7 cellular contexts compared by ENCODE assay signal in genomic region chr16:1705324-1705687, GRCh38. TPM values are rescaled to one million over a fixed set of nuclear protein-coding genes. Genes with fewer than 3 reads are reported as not detected.
DNase-seq lines count a peak whose midpoint lies in the region; ATAC-seq and TF ChIP-seq lines count a peak whose summit lies in the region.
"Not testable (repeated sequence)": the region's sequence is repeated elsewhere in the genome, so short reads cannot be mapped to it uniquely, and the experiment has no call there.

No MANE protein-coding gene starts in this region.

- not testable (repeated sequence) for TF ChIP-seq POLR2A in IMR-90 (IDR thresholded peaks at IDR 0.05; ENCODE audit: low read depth, low read length)

- H3K36me3 ChIP-seq in IMR-90 (ENCODE audit: control insufficient read depth, insufficient read depth, low read length); SJCRH30: not testable (repeated sequence)
- H3K36me3 ChIP-seq in skeletal muscle tissue (ENCODE audit: control insufficient read depth in 3 of 3, insufficient read depth in 3 of 3, low read length in 3 of 3) = peaks cover 6 to 16% (median 15%) of the 10 kb centered on the region in 3 donors

- H4K91ac ChIP-seq in IMR-90 (ENCODE audit: insufficient read depth, low read depth, low read length) = peak overlapping the region; percentile 83

- DNase-seq in IMR-90; SJCRH30; memory B cell (ENCODE audit: low spot score in 2 of 2): not testable (repeated sequence)
- DNase-seq in activated naive CD8-positive, alpha-beta T cell treated with anti-CD3 and anti-CD28 coated beads, Interleukin-2, amount 50 U/mL, for 24 hours = peak; percentile 13
- peak; percentile 53 for DNase-seq in fibroblast of gingiva (ENCODE audit: low read depth)

- H2BK15ac ChIP-seq in IMR-90 (ENCODE audit: low read depth, low read length) = not testable (repeated sequence)

- H3K4me1 ChIP-seq in IMR-90 (ENCODE audit: control insufficient read depth, insufficient read depth, low read length) = peaks cover 14% of the 10 kb centered on the region
- H3K4me1 ChIP-seq in SJCRH30 = not testable (repeated sequence)
- H3K4me1 ChIP-seq in skeletal muscle tissue (ENCODE audit: control insufficient read depth in 3 of 3, insufficient read depth in 3 of 3, low read length in 3 of 3) = peaks cover 26 to 37% (median 26%) of the 10 kb centered on the region in 3 donors

- H3K27me3 ChIP-seq in IMR-90 (ENCODE audit: control insufficient read depth, insufficient read depth, low read length); SJCRH30; skeletal muscle tissue (ENCODE audit: control insufficient read depth in 3 of 3, insufficient read depth in 3 of 3, low read length in 3 of 3): not testable (repeated sequence)

- H3K9me1 ChIP-seq in IMR-90 (ENCODE audit: insufficient read depth, low read length) = peaks cover 20% of the 10 kb centered on the region; the same call in 1 of the 2 replicates

- H3K56ac ChIP-seq in IMR-90 (ENCODE audit: extremely low read depth, insufficient read depth, low read length) = peak overlapping the region; percentile 84

- H3K27ac ChIP-seq in IMR-90 (ENCODE audit: insufficient read depth, low read length) = peak overlapping the region; percentile 78
- peak overlapping the region; percentile 56 for H3K27ac ChIP-seq in SJCRH30
- peak overlapping the region; percentile 78 for H3K27ac ChIP-seq in skeletal muscle tissue (ENCODE audit: low read depth, low read length)

- H3K4me3 ChIP-seq in IMR-90 (ENCODE audit: insufficient read depth, low read depth, low read length) = peak overlapping the region; percentile 94
- H3K4me3 ChIP-seq in SJCRH30 = peak overlapping the region; percentile 85
- H3K4me3 ChIP-seq in skeletal muscle tissue (ENCODE audit: low read length in 3 of 3) = peak overlapping the region; percentile 93 to 99 (median 95)

- intact Hi-C loops in IMR-90 (cut with micrococcal nuclease) = loop anchor here (5.0 kb wide), 2 partner anchors 93 to 213 kb away; partner anchors contain the start of genes CRAMP1, IFT140 and TELO2

- peak overlapping the region; percentile 63 to 100 for H4K8ac ChIP-seq in IMR-90 (ENCODE audit: low read depth in 2 of 2, low read length in 2 of 2)

- H2AK5ac ChIP-seq in IMR-90 (ENCODE audit: low read depth, low read length) = peak overlapping the region; percentile 72

- not testable (repeated sequence) for H3K27me3 Mint-ChIP-seq in activated naive CD8-positive, alpha-beta T cell treated with anti-CD3 and anti-CD28 coated beads, Interleukin-2, amount 50 U/mL, for 24 hours; memory B cell

- H4K5ac ChIP-seq in IMR-90 (ENCODE audit: low read depth, low read length) = peak overlapping the region; percentile 53

- H3K9ac ChIP-seq in IMR-90 (ENCODE audit: low read depth, low read length) (peak overlapping the region; percentile 76), skeletal muscle tissue (ENCODE audit: low read depth in 1 of 3, low read length in 3 of 3) (peak overlapping the region; percentile 81 to 96 (median 95))

- not testable (repeated sequence) for TF ChIP-seq RAD21 in IMR-90 (IDR thresholded peaks at IDR 0.05; ENCODE audit: low read length)

- TSS peak; percentile 73 for BruUV-seq in IMR-90 (replicated peaks; lab: Mats Ljungman, UMichigan)

- peak overlapping the region; percentile 96 for H2AFZ ChIP-seq in IMR-90 (replicated peaks; ENCODE audit: low read length, poor library complexity)

- H2BK20ac ChIP-seq in IMR-90 (ENCODE audit: low read depth, low read length) = not testable (repeated sequence)

- H3K36me3 Mint-ChIP-seq in activated naive CD8-positive, alpha-beta T cell treated with anti-CD3 and anti-CD28 coated beads, Interleukin-2, amount 50 U/mL, for 24 hours (ENCODE audit: low read depth) = peaks cover 15% of the 10 kb centered on the region
- H3K36me3 Mint-ChIP-seq in memory B cell = not testable (repeated sequence)

- 6% methylated on average over 7 of the region's 16 CpGs; no CpG with 5 or more reads in 1 of the 2 experiments for WGBS in IMR-90 (ENCODE audit: extremely low coverage in 2 of 2, insufficient read length in 1 of 2), 2 experiments

- H3K4me1 Mint-ChIP-seq in activated naive CD8-positive, alpha-beta T cell treated with anti-CD3 and anti-CD28 coated beads, Interleukin-2, amount 50 U/mL, for 24 hours = peaks cover 37% of the 10 kb centered on the region
- H3K4me1 Mint-ChIP-seq in memory B cell = not testable (repeated sequence)

- dilution Hi-C loops in IMR-90 (cut with HindIII; ENCODE audit: low sequenced_read_pairs, unreplicated experiment) = not testable (repeated sequence)

- peak overlapping the region; percentile 96 for H3K14ac ChIP-seq in IMR-90 (replicated peaks; ENCODE audit: low read depth, low read length)

- ATAC-seq in GM18909 (IDR thresholded peaks at IDR 0.05; ENCODE audit: poor library complexity, unreplicated experiment) = peak; percentile 2
- ATAC-seq in IMR-90 (ENCODE audit: low read depth) = peak; percentile 4
- ATAC-seq in activated naive CD8-positive, alpha-beta T cell treated with anti-CD3 and anti-CD28 coated beads, Interleukin-2, amount 50 U/mL, for 24 hours = peak; percentile 13
- ATAC-seq in memory B cell (ENCODE audit: low read depth) = peak; percentile 17

- H4K20me1 ChIP-seq in IMR-90 (ENCODE audit: insufficient read depth, low read length) = peaks cover 39% of the 10 kb centered on the region

- peak overlapping the region; percentile 92 for H3K27ac Mint-ChIP-seq in activated naive CD8-positive, alpha-beta T cell treated with anti-CD3 and anti-CD28 coated beads, Interleukin-2, amount 50 U/mL, for 24 hours
- H3K27ac Mint-ChIP-seq in memory B cell = peak overlapping the region; percentile 94

- TF ChIP-seq CTCF in IMR-90 (conservative IDR thresholded peaks at IDR 0.05; ENCODE audit: low read depth, low read length) = not testable (repeated sequence)

- H2AK9ac ChIP-seq in IMR-90 (replicated peaks; ENCODE audit: low read depth, low read length, poor library complexity) = peak overlapping the region; percentile 95

- in situ Hi-C loops in IMR-90 (cut with MboI; ENCODE audit: low sequenced_read_pairs) = not testable (repeated sequence)

- peak overlapping the region; percentile 61; the same call in 1 of the 2 replicates for H2BK120ac ChIP-seq in IMR-90 (ENCODE audit: low read depth, low read length)

- CTCF ChIA-PET in IMR-90 (lab: Yijun Ruan, JAX) = interaction anchor here (0.6 to 1.3 kb wide), 5 partner anchors 14 to 68 kb away, joined by 3 to 7 read pairs (median 5); partner anchors contain the start of genes EME2 and MRPS34

- peak overlapping the region; percentile 94 for H3K4ac ChIP-seq in IMR-90 (ENCODE audit: low read depth, low read length)

- peak overlapping the region; percentile 94 for H3K4me3 Mint-ChIP-seq in activated naive CD8-positive, alpha-beta T cell treated with anti-CD3 and anti-CD28 coated beads, Interleukin-2, amount 50 U/mL, for 24 hours
- H3K4me3 Mint-ChIP-seq in memory B cell = peak overlapping the region; percentile 94

- peak overlapping the region; percentile 70 for H2BK5ac ChIP-seq in IMR-90 (ENCODE audit: low read depth, low read length, poor library complexity, severe bottlenecking)

- not testable (repeated sequence) for H3K9me3 ChIP-seq in IMR-90 (ENCODE audit: control insufficient read depth, insufficient read depth, low read length); SJCRH30 (replicated peaks); skeletal muscle tissue (ENCODE audit: control insufficient read depth in 3 of 3, low read length in 3 of 3)

- H3K4me2 ChIP-seq in IMR-90 (ENCODE audit: low read depth, low read length) = peak overlapping the region; percentile 67

- peak overlapping the region; percentile 91 for H3K23ac ChIP-seq in IMR-90 (ENCODE audit: low read depth, low read length)

- H3K18ac ChIP-seq in IMR-90 (ENCODE audit: low read depth, low read length) = not testable (repeated sequence)

- peaks cover 7 to 52% of the 10 kb centered on the region in 2 experiments; a peak in 3 of 4 replicates for H3K79me1 ChIP-seq in IMR-90 (ENCODE audit: low read depth in 1 of 2, low read length in 2 of 2)

- H3K9me3 Mint-ChIP-seq in activated naive CD8-positive, alpha-beta T cell treated with anti-CD3 and anti-CD28 coated beads, Interleukin-2, amount 50 U/mL, for 24 hours; memory B cell: not testable (repeated sequence)

- POLR2A ChIA-PET in IMR-90 (lab: Charles Lee; ENCODE audit: unreplicated experiment) = interaction anchor here (0.9 kb wide), 1 partner anchor 25 kb away, joined by 10 read pairs; no protein-coding TSS in a partner anchor

TF ChIP-seq in IMR-90, 13 proteins besides CTCF, POLR2A, EP300 and RAD21:
- 0 out of 2 replicates have a peak, but pooled peaks have one; percentile 11 for TF ChIP-seq MXI1 (IDR thresholded peaks at IDR 0.05; ENCODE audit: borderline replicate concordance, low read depth, low read length)
TF ChIP-seq in IMR-90: peak in this region for 1; not testable (repeated sequence) for 12.

RNA-seq across cellular contexts. Expression of gene MAPK8IP3, which starts 0.7 kb away (rescaled TPM):
- total RNA-seq in IMR-90 (2012; rRNA removed) = 15.6 and 17.0 TPM in 2 replicates
- 69.1 and 73.0 TPM in 2 replicates for polyA plus RNA-seq in IMR-90 (2012; rRNA removed)
- polyA plus RNA-seq in IMR-90 (2012; cell fraction: cytosol; rRNA removed) = 25.0 and 27.7 TPM in 2 replicates
- polyA plus RNA-seq in IMR-90 (2012; cell fraction: nucleus; rRNA removed; ENCODE audit: low replicate concordance) = 694 and 1,175 TPM in 2 replicates
- 24.7 and 34.7 TPM in 2 replicates for total RNA-seq in SJCRH30 (2014; rRNA removed; shearing (Covaris generic))
- total RNA-seq in skeletal muscle tissue = 28.7 TPM

RNA-seq across cellular contexts. Expression of gene JPT2, which starts 27.2 kb away (rescaled TPM):
- total RNA-seq in IMR-90 (2012; rRNA removed) (40.0 and 48.0 TPM in 2 replicates), skeletal muscle tissue (22.4 TPM)
- 41.5 and 57.2 TPM in 2 replicates for polyA plus RNA-seq in IMR-90 (2012; rRNA removed)
- polyA plus RNA-seq in IMR-90 (2012; cell fraction: cytosol; rRNA removed) = 19.0 and 44.4 TPM in 2 replicates
- 20.0 and 21.0 TPM in 2 replicates for polyA plus RNA-seq in IMR-90 (2012; cell fraction: nucleus; rRNA removed; ENCODE audit: low replicate concordance)
- total RNA-seq in SJCRH30 (2014; rRNA removed; shearing (Covaris generic)) = 83.4 and 87.4 TPM in 2 replicates
